In the genomic region with DNA sequence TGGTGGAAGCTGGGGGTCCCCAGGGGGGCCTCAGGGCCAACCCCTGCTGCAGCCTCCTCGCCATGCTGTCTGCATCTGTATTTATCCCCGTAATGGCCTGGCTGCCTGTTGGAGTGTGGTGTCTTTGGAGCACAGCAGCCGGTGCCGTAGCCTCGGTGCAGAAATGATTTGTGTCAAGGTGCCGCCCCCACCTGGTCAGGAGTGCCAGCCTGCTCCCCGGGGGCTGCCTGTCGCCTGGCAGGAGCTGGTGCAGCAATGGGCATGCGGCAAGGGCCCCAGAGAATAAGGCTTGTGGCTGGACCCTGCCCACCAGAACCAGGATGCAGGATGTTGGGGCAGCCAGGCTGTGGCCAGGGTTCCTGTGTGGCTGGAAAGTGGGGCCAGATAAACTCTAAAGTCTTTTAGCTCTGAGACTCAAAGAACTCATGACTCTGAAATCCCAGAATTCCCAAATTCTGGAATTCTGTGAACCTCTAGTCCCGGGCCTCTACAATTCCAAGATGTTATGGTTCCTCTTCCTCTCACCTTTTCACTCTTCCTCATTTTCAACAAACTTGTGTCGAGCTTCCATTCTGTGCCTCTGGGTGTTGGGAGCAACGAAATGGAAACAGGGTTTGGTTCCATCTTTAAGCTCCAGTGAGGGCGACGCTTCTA, we compare ENCODE assay signal across 1 cellular context.
TF ChIP-seq lines count a peak whose summit lies in the region.

No MANE protein-coding gene starts in this region.

TF ChIP-seq in Ishikawa, 13 proteins besides CTCF, POLR2A, EP300 and RAD21 (continued from another document):
- no peak for TF ChIP-seq REST (IDR thresholded peaks at IDR 0.05; ENCODE audit: low read depth)
